Comparison of ENCODE assay signal across 14 cellular contexts in the genomic region with DNA sequence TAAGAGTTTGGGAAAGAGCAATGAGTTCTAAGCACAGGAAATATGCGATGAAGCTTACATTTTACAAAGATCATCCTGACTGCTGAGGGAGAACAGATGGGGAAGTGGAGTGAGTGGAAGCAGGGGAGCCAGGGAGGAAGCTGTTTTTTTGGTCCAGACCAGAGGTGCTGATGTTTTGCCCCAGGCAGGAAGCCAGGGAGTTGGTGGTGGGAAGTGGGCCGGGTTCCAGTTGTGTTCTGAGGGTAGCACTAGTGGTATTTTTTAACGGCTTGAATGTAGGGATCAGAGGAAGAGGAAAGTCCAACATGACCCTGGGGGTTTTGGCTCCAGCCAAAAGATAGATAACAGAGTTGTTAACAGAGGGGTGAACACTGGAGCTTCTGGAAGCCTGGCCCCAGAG. TPM values are rescaled to one million over a fixed set of nuclear protein-coding genes. Genes with fewer than 3 reads are reported as not detected.
"Had no signal": no experiment of that assay in that cellular context is flagged by ENCODE, and none has a peak within 500 bp of the region (broad histone marks: within the 10 kb centered on the region; RNA-seq: fewer than 3 reads in every experiment).

No MANE protein-coding gene starts in this region.

- H3K9me3 ChIP-seq: ovary, testis had no signal

- ATAC-seq: activated naive CD4-positive, alpha-beta T cell treated with anti-CD3 and anti-CD28 coated beads, Interleukin-2, amount 50 U/mL, for 72 hours; natural killer cell treated with Interleukin-12 subunit alpha and Interleukin-12 subunit beta and Interleukin-15 and Interleukin-18, amount 100 ng/mL, for 72 hours; stimulated activated naive CD8-positive, alpha-beta T cell treated with anti-CD3 and anti-CD28 coated beads, Interleukin-15, amount 100 ng/mL, for 72 hours had no signal

- H3K4me1 ChIP-seq: testis had no signal

- H3K27me3 ChIP-seq: dorsolateral prefrontal cortex, ovary, testis had no signal

- H3K4me3 ChIP-seq: dorsolateral prefrontal cortex, ovary, testis had no signal

- H3K27ac ChIP-seq: dorsolateral prefrontal cortex, ovary, testis had no signal

- DNase-seq: activated CD4-positive, alpha-beta T cell treated with anti-CD3 and anti-CD28 coated beads, Interleukin-2, amount 50 U/mL, for 4 hours; activated CD4-positive, CD25-positive, alpha-beta regulatory T cell treated with anti-CD3 and anti-CD28 coated beads, Interleukin-2, amount 50 U/mL, for 72 hours; activated T-cell treated with anti-CD3 and anti-CD28 coated beads, Interleukin-2, amount 50 U/mL, for 1 hour; amniotic stem cell; dorsolateral prefrontal cortex; mammary epithelial cell; ovary; stimulated activated CD4-positive, alpha-beta T cell treated with anti-CD3 and anti-CD28 coated beads, Interleukin-4, amount 100 ng/mL, for 4 hours; stimulated activated naive CD8-positive, alpha-beta T cell treated with anti-CD3 and anti-CD28 coated beads, Interleukin-15, amount 100 ng/mL, for 72 hours; testis had no signal

- H3K36me3 ChIP-seq: ovary had no signal

RNA-seq across cellular contexts. Expression of a gene that starts 20.7 kb away (rescaled TPM):
- total RNA-seq: activated naive CD4-positive, alpha-beta T cell treated with anti-CD3 and anti-CD28 coated beads, Interleukin-2, amount 50 U/mL, for 72 hours; glomerular endothelial cell; mammary epithelial cell; natural killer cell treated with Interleukin-12 subunit alpha and Interleukin-12 subunit beta and Interleukin-15 and Interleukin-18, amount 100 ng/mL, for 72 hours; T-helper 2 cell treated with Interferon-gamma antibody and Interleukin-4, amounts not matched to agents 100 ng/mL and 5 ng/mL, for 36 hours had no signal
- polyA plus RNA-seq: mammary epithelial cell had no signal
